Comparison of ENCODE assay signal across 29 cellular contexts in genomic region chrX:18951032-18951431, GRCh38. TPM values are rescaled to one million over a fixed set of nuclear protein-coding genes. Genes with fewer than 3 reads are reported as not detected.
DNase-seq lines count a peak whose midpoint lies in the region; ATAC-seq and TF ChIP-seq lines count a peak whose summit lies in the region.
"Had no signal": no experiment of that assay in that cellular context is flagged by ENCODE, and none has a peak within 500 bp of the region (broad histone marks: within the 10 kb centered on the region; RNA-seq: fewer than 3 reads in every experiment).

No MANE protein-coding gene starts in this region.

- H3K4me2 ChIP-seq in DND-41 (ENCODE audit: insufficient read depth, low read length) (no peak overlapping the region), OCI-LY1 (ENCODE audit: low read length) (no peak overlapping the region)
- H3K4me2 ChIP-seq: BLaER1 had no signal

- POLR2A ChIA-PET in A673 (lab: Charles Lee; ENCODE audit: low non-redundant PET), result no interaction called here

- H3K27me3 ChIP-seq in A673 (replicated peaks; ENCODE audit: insufficient read depth, low read depth, low read length, poor library complexity) (no peaks in the 10 kb centered on the region), DND-41 (ENCODE audit: insufficient read depth, low read length, poor library complexity) (no peaks in the 10 kb centered on the region), OCI-LY1 (ENCODE audit: insufficient read depth, low read length) (no peaks in the 10 kb centered on the region)
- H3K27me3 ChIP-seq: body of pancreas, MG63 had no signal

- BruUV-seq in A673 (replicated peaks; lab: Mats Ljungman, UMichigan), result no TSS peak

- TF ChIP-seq CTCF in A673 (conservative IDR thresholded peaks at IDR 0.05; ENCODE audit: low read depth, low read length) (peak; percentile 37), DND-41 (IDR thresholded peaks at IDR 0.05; ENCODE audit: borderline replicate concordance, extremely low read depth, low read length, poor library complexity, severe bottlenecking) (peak; percentile 9), OCI-LY1 (IDR thresholded peaks at IDR 0.05; ENCODE audit: low read length) (peak; percentile 27; the same call in 1 of the 2 replicates)

- no peaks in the 10 kb centered on the region for H3F3A ChIP-seq in OCI-LY1 (ENCODE audit: insufficient read depth, low read length)

- intact Hi-C loops in A673 (cut with micrococcal nuclease; ENCODE audit: unreplicated experiment), result no loop called here

- ATAC-seq in DND-41 (ENCODE audit: insufficient read depth, low read depth) (no peak), HG03354 (IDR thresholded peaks at IDR 0.05; ENCODE audit: poor library complexity, severe bottlenecking, unreplicated experiment) (no peak), HG02588 (IDR thresholded peaks at IDR 0.05; ENCODE audit: unreplicated experiment) (no peak)
- ATAC-seq: body of pancreas; effector memory CD8-positive, alpha-beta T cell; stimulated activated naive B cell treated with anti-CD40 and anti-IgM and Interleukin-4, amounts not matched to agents 10 μg/mL and 1 μg/mL and 100 μg/mL, for 72 hours had no signal

- H4K20me1 ChIP-seq in DND-41 (ENCODE audit: insufficient read depth, low read length) (no peaks in the 10 kb centered on the region; the same call in 1 of the 2 replicates), OCI-LY1 (ENCODE audit: insufficient read depth, low read length) (no peaks in the 10 kb centered on the region)

- no peaks in the 10 kb centered on the region for H3K9me2 ChIP-seq in OCI-LY1 (ENCODE audit: low read depth, low read length)

- CTCF ChIA-PET in A673 (lab: Charles Lee), result no interaction called here

- H3K4me1 ChIP-seq in A673 (ENCODE audit: insufficient read depth, low read length, poor library complexity, severe bottlenecking) (no peaks in the 10 kb centered on the region), DND-41 (ENCODE audit: insufficient read depth, low read length) (no peaks in the 10 kb centered on the region), OCI-LY1 (ENCODE audit: insufficient read depth, low read length, severe bottlenecking) (no peaks in the 10 kb centered on the region)
- H3K4me1 ChIP-seq: BLaER1, body of pancreas, left ventricle myocardium inferior had no signal

- no peaks in the 10 kb centered on the region for H3K79me2 ChIP-seq in DND-41 (ENCODE audit: insufficient read depth, low read length)
- H3K79me2 ChIP-seq in OCI-LY1 (ENCODE audit: insufficient read depth, low read length), result no peaks in the 10 kb centered on the region

- H3K9ac ChIP-seq in DND-41 (ENCODE audit: low read depth, low read length) (no peak overlapping the region), OCI-LY1 (ENCODE audit: low read length) (no peak overlapping the region)
- H3K9ac ChIP-seq: BLaER1 had no signal

- no peak overlapping the region for H2AFZ ChIP-seq in DND-41 (ENCODE audit: low read depth, low read length)
- no peak overlapping the region for H2AFZ ChIP-seq in OCI-LY1 (ENCODE audit: low read length)

- H3K27ac ChIP-seq in A673 (ENCODE audit: low read depth, low read length, poor library complexity, severe bottlenecking) (no peak overlapping the region), DND-41 (ENCODE audit: low read length) (no peak overlapping the region), OCI-LY1 (ENCODE audit: low read depth, low read length, poor library complexity, severe bottlenecking) (no peak overlapping the region)
- H3K27ac ChIP-seq: BLaER1, body of pancreas, left ventricle myocardium inferior, RWPE1 had no signal

- no peak for DNase-seq in A673 (ENCODE audit: low spot score)
- no peak for DNase-seq in DND-41
- peak; percentile 8 for DNase-seq in iPS-NIHi11 (ENCODE audit: low spot score)
- no peak for DNase-seq in NCI-H82 (lab: John Stamatoyannopoulos, UW)
- no peak for DNase-seq in mesenteric fat pad (ENCODE audit: low spot score)
- DNase-seq: activated B cell treated with CpG ODN at 0.5 μM for 24 hours; activated CD4-positive, alpha-beta T cell treated with anti-CD3 and anti-CD28 coated beads, Interleukin-2, amount 50 U/mL, for 48 hours; activated CD8-positive, alpha-beta memory T cell treated with anti-CD3 and anti-CD28 coated beads, Interleukin-2, amount 50 U/mL, for 4 hours; activated naive CD4-positive, alpha-beta T cell treated with anti-CD3 and anti-CD28 coated beads, Interleukin-2, amount 50 U/mL, for 16 hours; body of pancreas; effector memory CD8-positive, alpha-beta T cell; glutamatergic neuron; islet precursor cell; KG1; left ventricle myocardium inferior; MG63; naive B cell; NCI-H1417; NCI-H2029; NCI-H526 treated with DMSO at 0.1 percent for 48 hours; nucleus accumbens; stimulated activated naive B cell treated with anti-CD40 and anti-IgM and Interleukin-4, amounts not matched to agents 10 μg/mL and 1 μg/mL and 100 μg/mL, for 72 hours; substantia nigra; trophoblast cell had no signal

- no peak overlapping the region for H3K4me3 ChIP-seq in A673 (ENCODE audit: low read depth, low read length, poor library complexity, severe bottlenecking)
- no peak overlapping the region for H3K4me3 ChIP-seq in DND-41 (ENCODE audit: low read depth in 1 of 2, low read length in 2 of 2)
- no peak overlapping the region for H3K4me3 ChIP-seq in OCI-LY1 (ENCODE audit: low read depth, low read length, poor library complexity, severe bottlenecking)
- H3K4me3 ChIP-seq: BLaER1, body of pancreas, left ventricle myocardium inferior, MG63 had no signal

- no peaks in the 10 kb centered on the region for H3K36me3 ChIP-seq in A673 (ENCODE audit: insufficient read depth, low read length, poor library complexity, severe bottlenecking)
- peaks cover 22% of the 10 kb centered on the region for H3K36me3 ChIP-seq in DND-41 (ENCODE audit: insufficient read depth, low read length)
- H3K36me3 ChIP-seq in OCI-LY1 (ENCODE audit: insufficient read depth, low read length), result 0 out of 2 replicates have a peak, but pooled peaks cover 5% of the 10 kb centered on the region
- H3K36me3 ChIP-seq: MG63 had no signal

- H3K9me3 ChIP-seq in A673 (ENCODE audit: low read depth, low read length, poor library complexity, severe bottlenecking), result no peaks in the 10 kb centered on the region
- no peaks in the 10 kb centered on the region for H3K9me3 ChIP-seq in DND-41 (ENCODE audit: insufficient read depth, low read length, severe bottlenecking)
- H3K9me3 ChIP-seq in OCI-LY1 (ENCODE audit: low read length), result no peaks in the 10 kb centered on the region
- H3K9me3 ChIP-seq: BLaER1, body of pancreas, left ventricle myocardium inferior, MG63 had no signal

RNA-seq across cellular contexts. Expression of gene PHKA2, which starts 32.9 kb away (rescaled TPM):
- total RNA-seq in A673 (2021) (31.4 and 42.2 TPM in 2 replicates), mesenteric fat pad (22.4 TPM)
